16 cellular contexts compared by ENCODE assay signal in genomic region chr21:42189860-42190491, GRCh38. TPM values are rescaled to one million over a fixed set of nuclear protein-coding genes. Genes with fewer than 3 reads are reported as not detected.
DNase-seq lines count a peak whose midpoint lies in the region; ATAC-seq and TF ChIP-seq lines count a peak whose summit lies in the region.
"Had no signal": no experiment of that assay in that cellular context is flagged by ENCODE, and none has a peak within 500 bp of the region (broad histone marks: within the 10 kb centered on the region; RNA-seq: fewer than 3 reads in every experiment).

No MANE protein-coding gene starts in this region.

- peaks cover 11% of the 10 kb centered on the region for H3K9me3 Mint-ChIP-seq in activated CD4-positive, alpha-beta T cell treated with anti-CD3 and anti-CD28 coated beads for 36 hours (ENCODE audit: low read depth)
- H3K9me3 Mint-ChIP-seq in activated naive CD8-positive, alpha-beta T cell treated with anti-CD3 and anti-CD28 coated beads for 36 hours, result peaks cover 16% of the 10 kb centered on the region
- H3K9me3 Mint-ChIP-seq in osteocyte (ENCODE audit: unreplicated experiment), result no peaks in the 10 kb centered on the region
- H3K9me3 Mint-ChIP-seq: stimulated activated memory B cell treated with anti-CD40 and anti-IgM and Interleukin-4, amounts not matched to agents 10 μg/mL and 1 μg/mL and 100 μg/mL, for 72 hours had no signal

- POLR2A ChIA-PET in activated CD4-positive, alpha-beta T cell treated with anti-CD3 and anti-CD28 coated beads for 36 hours (lab: Charles Lee), result no interaction called here

- H3K27ac ChIP-seq in KOPT-K1 (ENCODE audit: low read depth, low read length, poor library complexity, severe bottlenecking), result peak overlapping the region; percentile 24
- H3K27ac ChIP-seq: vagina had no signal

- peaks cover 7% of the 10 kb centered on the region for H3K36me3 Mint-ChIP-seq in activated CD4-positive, alpha-beta T cell treated with anti-CD3 and anti-CD28 coated beads for 36 hours (ENCODE audit: low read depth)
- H3K36me3 Mint-ChIP-seq in activated naive CD8-positive, alpha-beta T cell treated with anti-CD3 and anti-CD28 coated beads for 36 hours, result peaks cover 14% of the 10 kb centered on the region
- no peaks in the 10 kb centered on the region for H3K36me3 Mint-ChIP-seq in osteocyte (ENCODE audit: unreplicated experiment)
- H3K36me3 Mint-ChIP-seq: stimulated activated memory B cell treated with anti-CD40 and anti-IgM and Interleukin-4, amounts not matched to agents 10 μg/mL and 1 μg/mL and 100 μg/mL, for 72 hours had no signal

- intact Hi-C loops in activated CD4-positive, alpha-beta T cell treated with anti-CD3 and anti-CD28 coated beads for 36 hours (cut with DNase I, micrococcal nuclease), result loop anchor here in 1 of 2 experiments (2.0 kb wide), 1 partner anchor 225 kb away; no protein-coding TSS in a partner anchor
- intact Hi-C loops in posterior cingulate gyrus (cut with DNase I), result no loop called here

- peak overlapping the region; percentile 44 for H3K27ac Mint-ChIP-seq in activated CD4-positive, alpha-beta T cell treated with anti-CD3 and anti-CD28 coated beads for 36 hours
- peak overlapping the region; percentile 31 for H3K27ac Mint-ChIP-seq in activated naive CD8-positive, alpha-beta T cell treated with anti-CD3 and anti-CD28 coated beads for 36 hours
- no peak overlapping the region for H3K27ac Mint-ChIP-seq in osteocyte (ENCODE audit: unreplicated experiment)
- H3K27ac Mint-ChIP-seq: GM23338; stimulated activated memory B cell treated with anti-CD40 and anti-IgM and Interleukin-4, amounts not matched to agents 10 μg/mL and 1 μg/mL and 100 μg/mL, for 72 hours had no signal

- DNase-seq in activated CD4-positive, alpha-beta T cell treated with anti-CD3 and anti-CD28 coated beads for 36 hours, result peak; percentile 66
- no peak for DNase-seq in activated CD4-positive, alpha-beta T cell treated with anti-CD3 and anti-CD28 coated beads, Interleukin-2, amount 50 U/mL, for 1 hour
- peak; percentile 43 for DNase-seq in activated naive CD8-positive, alpha-beta T cell treated with anti-CD3 and anti-CD28 coated beads for 36 hours
- peak; percentile 82 for DNase-seq in osteocyte (ENCODE audit: extremely low spot score, unreplicated experiment)
- no peak for DNase-seq in 8988T
- DNase-seq in posterior cingulate gyrus, result no peak
- no peak for DNase-seq in NCI-H748 treated with DMSO at 0.1 percent for 48 hours (lab: John Stamatoyannopoulos, UW)
- DNase-seq: Caco-2; effector CD4-positive, alpha-beta T cell; left ventricle myocardium superior; NCI-H2171 treated with DMSO at 0.1 percent for 48 hours; SIG-M5 had no signal

- peaks cover 76% of the 10 kb centered on the region for H3K4me1 Mint-ChIP-seq in activated CD4-positive, alpha-beta T cell treated with anti-CD3 and anti-CD28 coated beads for 36 hours
- H3K4me1 Mint-ChIP-seq in activated naive CD8-positive, alpha-beta T cell treated with anti-CD3 and anti-CD28 coated beads for 36 hours, result peaks cover 73% of the 10 kb centered on the region
- no peaks in the 10 kb centered on the region for H3K4me1 Mint-ChIP-seq in osteocyte (ENCODE audit: unreplicated experiment)
- H3K4me1 Mint-ChIP-seq: GM23338 had no signal

- H3K9me3 ChIP-seq in KOPT-K1 (ENCODE audit: insufficient read depth, low read length, poor library complexity, severe bottlenecking), result peaks cover 13% of the 10 kb centered on the region
- H3K9me3 ChIP-seq: Caco-2, vagina had no signal

- peaks cover 2% of the 10 kb centered on the region for H3K27me3 Mint-ChIP-seq in activated CD4-positive, alpha-beta T cell treated with anti-CD3 and anti-CD28 coated beads for 36 hours
- no peaks in the 10 kb centered on the region for H3K27me3 Mint-ChIP-seq in activated naive CD8-positive, alpha-beta T cell treated with anti-CD3 and anti-CD28 coated beads for 36 hours
- H3K27me3 Mint-ChIP-seq in osteocyte (ENCODE audit: unreplicated experiment), result peaks cover 42% of the 10 kb centered on the region
- H3K27me3 Mint-ChIP-seq: stimulated activated memory B cell treated with anti-CD40 and anti-IgM and Interleukin-4, amounts not matched to agents 10 μg/mL and 1 μg/mL and 100 μg/mL, for 72 hours had no signal

- no peak for TF ChIP-seq CTCF in osteocyte (IDR thresholded peaks at IDR 0.05)

- H3K36me3 ChIP-seq in KOPT-K1 (ENCODE audit: insufficient read depth, low read length), result no peaks in the 10 kb centered on the region
- H3K36me3 ChIP-seq: vagina had no signal

- no peak overlapping the region for H3K4me3 Mint-ChIP-seq in activated CD4-positive, alpha-beta T cell treated with anti-CD3 and anti-CD28 coated beads for 36 hours
- H3K4me3 Mint-ChIP-seq in activated naive CD8-positive, alpha-beta T cell treated with anti-CD3 and anti-CD28 coated beads for 36 hours, result no peak overlapping the region
- no peak overlapping the region for H3K4me3 Mint-ChIP-seq in osteocyte (ENCODE audit: unreplicated experiment)
- H3K4me3 Mint-ChIP-seq: GM23338; stimulated activated memory B cell treated with anti-CD40 and anti-IgM and Interleukin-4, amounts not matched to agents 10 μg/mL and 1 μg/mL and 100 μg/mL, for 72 hours had no signal

- CTCF ChIA-PET in activated CD4-positive, alpha-beta T cell treated with anti-CD3 and anti-CD28 coated beads for 36 hours (lab: Charles Lee), result interaction anchor here (0.7 to 2.8 kb wide), 7 partner anchors 11 to 69 kb away, joined by 3 to 14 read pairs (median 3); no protein-coding TSS in a partner anchor

- ATAC-seq in activated CD4-positive, alpha-beta T cell treated with anti-CD3 and anti-CD28 coated beads for 36 hours, result peak; percentile 57
- ATAC-seq: GM23338; left ventricle myocardium superior; stimulated activated memory B cell treated with anti-CD40 and anti-IgM and Interleukin-4, amounts not matched to agents 10 μg/mL and 1 μg/mL and 100 μg/mL, for 72 hours had no signal

RNA-seq across cellular contexts. Expression of gene ABCG1, which starts 29.0 kb away (rescaled TPM):
- total RNA-seq in activated CD4-positive, alpha-beta T cell treated with anti-CD3 and anti-CD28 coated beads for 36 hours, result 10 to 100 TPM; 11.6 to 16.3 TPM
- 10 to 100 TPM in 1 of 2 experiments, 1 to 10 TPM in 1; 9.8 to 11.1 TPM for total RNA-seq in activated naive CD8-positive, alpha-beta T cell treated with anti-CD3 and anti-CD28 coated beads for 36 hours
- total RNA-seq in osteocyte, result 16.5 TPM in 2 replicates
- total RNA-seq: Caco-2 had no signal

Comparison
In these comparisons a context has a peak if more than half of its experiments do, and no peak if none do; other contexts are left out.
1. DNase-seq: peak in activated CD4-positive, alpha-beta T cell treated with anti-CD3 and anti-CD28 coated beads for 36 hours (single experiment), activated naive CD8-positive, alpha-beta T cell treated with anti-CD3 and anti-CD28 coated beads for 36 hours (single experiment) and osteocyte (single experiment); none in activated CD4-positive, alpha-beta T cell treated with anti-CD3 and anti-CD28 coated beads, Interleukin-2, amount 50 U/mL, for 1 hour (single experiment), 8988T (single experiment), posterior cingulate gyrus (0 of 10) and NCI-H748 treated with DMSO at 0.1 percent for 48 hours (single experiment).